9 cellular contexts compared by ENCODE assay signal in genomic region chr1:6423321-6423999, GRCh38. TPM values are rescaled to one million over a fixed set of nuclear protein-coding genes. Genes with fewer than 3 reads are reported as not detected.
A peak's percentile ranks its signal among the peaks of the same experiment; 100 is the strongest.
DNase-seq lines count a peak whose midpoint lies in the region; ATAC-seq, FAIRE-seq and TF ChIP-seq lines count a peak whose summit lies in the region.
"Had no signal": no experiment of that assay in that cellular context is flagged by ENCODE, and none has a peak within 500 bp of the region (broad histone marks: within the 10 kb centered on the region; RNA-seq: fewer than 3 reads in every experiment).

No MANE protein-coding gene starts in this region.

- H3K4me3 ChIP-seq in GM06990 (replicated peaks; ENCODE audit: low read depth, low read length) (no peak overlapping the region), MM.1S (ENCODE audit: low read length) (no peak overlapping the region), astrocyte (ENCODE audit: insufficient read depth, low read depth, low read length) (no peak overlapping the region)

- peak overlapping the region; percentile 8; the same call in 1 of the 2 replicates for H3K4me2 ChIP-seq in MM.1S (ENCODE audit: low read depth, low read length)
- H3K4me2 ChIP-seq in astrocyte (ENCODE audit: low read length), result peak overlapping the region; percentile 22

- no peaks in the 10 kb centered on the region for H3K9me3 ChIP-seq in MM.1S (replicated peaks; ENCODE audit: insufficient read depth, low read length)
- H3K9me3 ChIP-seq in astrocyte (ENCODE audit: insufficient read depth, low read depth, low read length), result no peaks in the 10 kb centered on the region

- H3K9me3 Mint-ChIP-seq in astrocyte (ENCODE audit: unreplicated experiment), result no peaks in the 10 kb centered on the region

- no peak for ATAC-seq in HG03521 (IDR thresholded peaks at IDR 0.05; ENCODE audit: unreplicated experiment)
- no peak for ATAC-seq in GM18519 (IDR thresholded peaks at IDR 0.05; ENCODE audit: low FRiP score, unreplicated experiment)

- no peaks in the 10 kb centered on the region; the same call in 1 of the 2 replicates for H4K20me1 ChIP-seq in MM.1S (ENCODE audit: insufficient read depth, low read length)
- no peaks in the 10 kb centered on the region for H4K20me1 ChIP-seq in astrocyte (ENCODE audit: insufficient read depth, low read length)

- H3K4me3 Mint-ChIP-seq in astrocyte (ENCODE audit: unreplicated experiment), result no peak overlapping the region

- no peaks in the 10 kb centered on the region for H3K4me1 Mint-ChIP-seq in astrocyte (ENCODE audit: low read depth, unreplicated experiment)

- TF ChIP-seq CTCF in GM06990 (IDR thresholded peaks at IDR 0.05; ENCODE audit: insufficient read depth, low read length, poor library complexity, severe bottlenecking), result peak; percentile 96
- TF ChIP-seq CTCF in MM.1S (IDR thresholded peaks at IDR 0.05; ENCODE audit: low read length), result peak; percentile 83
- peak; percentile 41 for TF ChIP-seq CTCF in astrocyte (IDR thresholded peaks at IDR 0.05; ENCODE audit: insufficient read depth, low read depth, low read length)

- no peak for FAIRE-seq in astrocyte (lab: Jason Lieb, UNC)
- FAIRE-seq: colon had no signal

- H3K79me2 ChIP-seq in MM.1S (ENCODE audit: low read length), result no peaks in the 10 kb centered on the region
- H3K79me2 ChIP-seq in astrocyte (ENCODE audit: insufficient read depth, low read length), result no peaks in the 10 kb centered on the region

- peaks cover 6% of the 10 kb centered on the region for H3K27me3 ChIP-seq in GM06990 (replicated peaks; ENCODE audit: control insufficient read depth, insufficient read depth, low read length)
- H3K27me3 ChIP-seq in MM.1S (replicated peaks; ENCODE audit: insufficient read depth, low read length), result peaks cover 94% of the 10 kb centered on the region
- peaks cover 56% of the 10 kb centered on the region for H3K27me3 ChIP-seq in astrocyte (ENCODE audit: insufficient read depth, low read length)

- no peaks in the 10 kb centered on the region for H3K9me2 ChIP-seq in MM.1S (replicated peaks; ENCODE audit: insufficient read depth, low read length)

- peak; percentile 58 for DNase-seq in GM06990 (ENCODE audit: extremely low read depth, insufficient read length)
- DNase-seq in MM.1S, result peak; percentile 54
- DNase-seq in T-helper 2 cell, result peak; percentile 43 to 65 (median 55)
- DNase-seq in astrocyte (ENCODE audit: low read depth), result peak; percentile 48
- DNase-seq in kidney tubule cell (ENCODE audit: low spot score), result peak; percentile 86
- DNase-seq in stimulated activated CD8-positive, alpha-beta memory T cell treated with anti-CD3 and anti-CD28 coated beads, Interleukin-15, amount 100 ng/mL, for 24 hours (ENCODE audit: low read depth), result peak; percentile 29

- no peak overlapping the region for H3K27ac ChIP-seq in MM.1S (ENCODE audit: low read length)
- no peak overlapping the region for H3K27ac ChIP-seq in astrocyte (ENCODE audit: low read depth, low read length)

- no peaks in the 10 kb centered on the region for H3K36me3 ChIP-seq in GM06990 (ENCODE audit: control insufficient read depth, insufficient read depth, low read length)
- no peaks in the 10 kb centered on the region for H3K36me3 ChIP-seq in MM.1S (replicated peaks; ENCODE audit: insufficient read depth, low read length)
- no peaks in the 10 kb centered on the region for H3K36me3 ChIP-seq in astrocyte (ENCODE audit: insufficient read depth, low read length)

- H3K27me3 Mint-ChIP-seq in astrocyte (ENCODE audit: low read depth, unreplicated experiment), result peaks cover 59% of the 10 kb centered on the region

- no peaks in the 10 kb centered on the region for H3F3A ChIP-seq in MM.1S (ENCODE audit: insufficient read depth, low read length)

- H2AFZ ChIP-seq in MM.1S (ENCODE audit: low read length), result no peak overlapping the region
- no peak overlapping the region for H2AFZ ChIP-seq in astrocyte (ENCODE audit: low read depth, low read length)

- H3K9ac ChIP-seq in MM.1S (ENCODE audit: low read length) (no peak overlapping the region), astrocyte (ENCODE audit: low read length) (no peak overlapping the region)

- H3K4me1 ChIP-seq in MM.1S (ENCODE audit: low read length) (no peaks in the 10 kb centered on the region), astrocyte (ENCODE audit: insufficient read depth, low read length) (peaks cover 22% of the 10 kb centered on the region)

- peak overlapping the region; percentile 7 for H3K27ac Mint-ChIP-seq in astrocyte (ENCODE audit: unreplicated experiment)

- H3K36me3 Mint-ChIP-seq in astrocyte (ENCODE audit: low read depth, unreplicated experiment), result no peaks in the 10 kb centered on the region

RNA-seq across cellular contexts. Expression of gene ESPN, which starts 1.1 kb away (rescaled TPM):
- 0.66 and 0.96 TPM in 2 replicates for total RNA-seq in astrocyte

RNA-seq across cellular contexts. Expression of gene HES2, which starts 3.7 kb away (rescaled TPM):
- total RNA-seq in astrocyte, result 0.94 and 3.0 TPM in 2 replicates

RNA-seq across cellular contexts. Expression of gene ACOT7, which starts 29.9 kb away (rescaled TPM):
- 75.6 and 91.1 TPM in 2 replicates for total RNA-seq in astrocyte

RNA-seq across cellular contexts. Expression of gene TNFRSF25, which starts 42.5 kb away (rescaled TPM):
- total RNA-seq in astrocyte, result 16.5 and 18.8 TPM in 2 replicates

Comparison
In these comparisons a context has a peak if more than half of its experiments do, and no peak if none do; other contexts are left out.
1. DNase-seq: peak in every context shown above with its lines; median percentile 86 in kidney tubule cell; 58 in GM06990; 55 in T-helper 2 cell; 54 in MM.1S; 48 in astrocyte; 29 in stimulated activated CD8-positive, alpha-beta memory T cell treated with anti-CD3 and anti-CD28 coated beads, Interleukin-15, amount 100 ng/mL, for 24 hours.
2. CTCF ChIP-seq: peak in every context shown above with its lines; median percentile 96 in GM06990; 83 in MM.1S; 41 in astrocyte.